ENCODE assay signal across 9 cellular contexts in the genomic region with DNA sequence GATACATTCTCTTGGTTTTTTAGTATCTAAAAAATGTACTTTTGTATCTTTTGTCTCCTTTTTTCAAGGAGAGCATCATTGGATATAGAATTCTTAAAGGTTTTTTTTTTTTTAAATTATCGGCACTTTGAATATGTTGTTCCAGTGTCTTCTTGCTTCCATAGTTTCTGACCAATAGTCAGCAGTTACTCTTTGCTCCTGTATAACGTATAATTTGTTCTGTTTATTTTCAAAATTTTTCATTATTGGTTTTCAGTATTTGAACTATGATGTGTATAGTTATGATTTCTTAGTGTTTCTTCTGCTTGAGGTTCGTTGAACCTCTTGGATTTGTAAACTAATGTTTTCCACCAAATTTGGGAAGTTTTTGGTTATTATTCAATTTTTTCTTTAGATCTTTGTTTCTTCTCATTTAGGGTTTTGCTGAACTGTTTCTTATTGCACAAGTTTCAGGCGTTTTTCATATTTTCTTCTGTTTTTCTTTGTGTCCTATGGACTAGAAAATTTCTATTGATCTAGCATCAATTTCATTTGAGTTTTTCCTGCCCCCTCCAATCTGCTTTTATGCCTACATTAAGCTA.
DNase-seq lines count a peak whose midpoint lies in the region; ATAC-seq, FAIRE-seq and TF ChIP-seq lines count a peak whose summit lies in the region.
"Had no signal": no experiment of that assay in that cellular context is flagged by ENCODE, and none has a peak within 500 bp of the region (broad histone marks: within the 10 kb centered on the region; RNA-seq: fewer than 3 reads in every experiment).

No MANE protein-coding gene starts in this region.

- TF ChIP-seq CTCF in retinal pigment epithelial cell (conservative IDR thresholded peaks at IDR 0.05; ENCODE audit: low read depth, low read length) = no peak
- TF ChIP-seq CTCF in heart right ventricle (IDR thresholded peaks at IDR 0.05) = no peak

- no peak overlapping the region for H3K4me3 ChIP-seq in retinal pigment epithelial cell (ENCODE audit: low read length)
- H3K4me3 ChIP-seq in heart right ventricle = no peak overlapping the region

- peaks cover 0 to 98% (median 69%) of the 10 kb centered on the region in 9 donors for H3K36me3 ChIP-seq in heart right ventricle

- peaks cover 36 to 75% of the 10 kb centered on the region in 2 donors for H3K36me3 Mint-ChIP-seq in activated T-cell treated with anti-CD3 and anti-CD28 coated beads, Interleukin-2, amount 50 U/mL, for 72 hours (ENCODE audit: insufficient read depth in 2 of 2)

- intact Hi-C loops in heart right ventricle (cut with DNase I) = no loop called here

- WGBS in heart right ventricle, 2 donors = 93 to 95% methylated on average over 4 of the region's 4 CpGs

- peak; percentile 43 for FAIRE-seq in colon (lab: Jason Lieb, UNC)

- peaks cover 19% of the 10 kb centered on the region for H3K4me1 Mint-ChIP-seq in activated T-cell treated with anti-CD3 and anti-CD28 coated beads, Interleukin-2, amount 50 U/mL, for 72 hours (ENCODE audit: low read depth)

- H3K27ac Mint-ChIP-seq in activated T-cell treated with anti-CD3 and anti-CD28 coated beads, Interleukin-2, amount 50 U/mL, for 72 hours = no peak overlapping the region

- no peak overlapping the region for H3K4me3 Mint-ChIP-seq in activated T-cell treated with anti-CD3 and anti-CD28 coated beads, Interleukin-2, amount 50 U/mL, for 72 hours

- no peaks in the 10 kb centered on the region for H3K27me3 ChIP-seq in heart right ventricle
- H3K27me3 ChIP-seq: BE2C had no signal

- no peak for ATAC-seq in heart right ventricle
- ATAC-seq in activated T-cell treated with anti-CD3 and anti-CD28 coated beads, Interleukin-2, amount 50 U/mL, for 72 hours (replicated peaks in 1 of 2) = no peak
- no peak for ATAC-seq in HG02610 (IDR thresholded peaks at IDR 0.05; ENCODE audit: unreplicated experiment)

- no peaks in the 10 kb centered on the region for H3K27me3 Mint-ChIP-seq in activated T-cell treated with anti-CD3 and anti-CD28 coated beads, Interleukin-2, amount 50 U/mL, for 72 hours (ENCODE audit: low read depth)

- peaks cover 18 to 19% of the 10 kb centered on the region in 2 donors for H3K9me3 Mint-ChIP-seq in activated T-cell treated with anti-CD3 and anti-CD28 coated beads, Interleukin-2, amount 50 U/mL, for 72 hours

- no peak overlapping the region for H3K27ac ChIP-seq in heart right ventricle

- H3K4me1 ChIP-seq in heart right ventricle = no peaks in the 10 kb centered on the region
- H3K4me1 ChIP-seq: BE2C had no signal

- peak; percentile 40 for DNase-seq in NCI-H82 (lab: John Stamatoyannopoulos, UW)
- no peak for DNase-seq in NCI-H82 treated with DMSO at 0.1 percent for 48 hours (lab: John Stamatoyannopoulos, UW; ENCODE audit: unreplicated experiment)
- DNase-seq in NCI-H2227 treated with DMSO at 0.1 percent for 48 hours (lab: John Stamatoyannopoulos, UW) = peak; percentile 6
- peak; percentile 1 for DNase-seq in retinal pigment epithelial cell (ENCODE audit: low read depth)
- no peak for DNase-seq in heart right ventricle
- no peak for DNase-seq in activated T-cell treated with anti-CD3 and anti-CD28 coated beads, Interleukin-2, amount 50 U/mL, for 72 hours
- DNase-seq: BE2C had no signal

- peaks cover 0 to 68% (median 42%) of the 10 kb centered on the region in 11 donors for H3K9me3 ChIP-seq in heart right ventricle
- H3K9me3 ChIP-seq: BE2C had no signal

Comparison
In these comparisons a context has a peak if more than half of its experiments do, and no peak if none do; other contexts are left out.
1. DNase-seq: peak in NCI-H82 (single experiment), NCI-H2227 treated with DMSO at 0.1 percent for 48 hours (single experiment) and retinal pigment epithelial cell (single experiment); none in NCI-H82 treated with DMSO at 0.1 percent for 48 hours (single experiment), heart right ventricle (0 of 2) and activated T-cell treated with anti-CD3 and anti-CD28 coated beads, Interleukin-2, amount 50 U/mL, for 72 hours (0 of 2).